16 cellular contexts compared by ENCODE assay signal in genomic region chr3:110327870-110328269, GRCh38.
DNase-seq lines count a peak whose midpoint lies in the region; ATAC-seq and TF ChIP-seq lines count a peak whose summit lies in the region.
"Had no signal": no experiment of that assay in that cellular context is flagged by ENCODE, and none has a peak within 500 bp of the region (broad histone marks: within the 10 kb centered on the region; RNA-seq: fewer than 3 reads in every experiment).

No MANE protein-coding gene starts in this region.

- in situ Hi-C loops in GM23248 (cut with MboI): no loop called here

- H3F3A ChIP-seq in GM23248 (ENCODE audit: insufficient read depth) (peaks cover 14% of the 10 kb centered on the region), PC-3 (ENCODE audit: low read length, unreplicated experiment) (no peaks in the 10 kb centered on the region)

- H4K20me1 ChIP-seq in GM23248 (ENCODE audit: insufficient read depth) (no peaks in the 10 kb centered on the region), PC-3 (ENCODE audit: low read length) (no peaks in the 10 kb centered on the region)
- H4K20me1 ChIP-seq: BLaER1 had no signal

- peak overlapping the region; percentile 69 for H2AFZ ChIP-seq in GM23248
- no peak overlapping the region for H2AFZ ChIP-seq in PC-3 (ENCODE audit: low read length)

- ATAC-seq in PC-3: peak; percentile 31; the same call in 1 of the 2 replicates
- ATAC-seq: GM12878, HCT116 had no signal

- H3K27ac ChIP-seq in GM23248 (no peak overlapping the region), PC-3 (ENCODE audit: low read length) (no peak overlapping the region)
- H3K27ac ChIP-seq: BLaER1, RWPE1, SJCRH30 had no signal

- H3K4me3 ChIP-seq in GM23248 (no peak overlapping the region), PC-3 (ENCODE audit: low read length) (no peak overlapping the region), epithelial cell of esophagus (ENCODE audit: low read length) (no peak overlapping the region)
- H3K4me3 ChIP-seq: BLaER1, GM12878, SJCRH30 had no signal

- DNase-seq in GM23248 (peak; percentile 53), PC-3 (no peak), epithelial cell of esophagus (ENCODE audit: low read depth) (peak; percentile 39), renal cortical epithelial cell (ENCODE audit: low read depth) (peak; percentile 10), DMS53 treated with DMSO at 0.1 percent for 48 hours (lab: John Stamatoyannopoulos, UW; ENCODE audit: unreplicated experiment) (no peak), NCI-H1930 (lab: John Stamatoyannopoulos, UW) (no peak), HPDE6-E6E7 (ENCODE audit: extremely low spot score) (no peak)
- DNase-seq in stimulated activated naive CD4-positive, alpha-beta T cell (lab: John Stamatoyannopoulos, UW): no peak
- DNase-seq: NCI-H1048, NCI-H1694, NCI-H446 treated with DMSO at 0.1 percent for 48 hours, SJCRH30 had no signal

- H3K27me3 ChIP-seq in GM23248 (replicated peaks; ENCODE audit: insufficient read depth) (no peaks in the 10 kb centered on the region), PC-3 (ENCODE audit: low read length) (no peaks in the 10 kb centered on the region)
- H3K27me3 ChIP-seq: BLaER1, SJCRH30 had no signal

- H3K4me2 ChIP-seq in GM23248 (ENCODE audit: unreplicated experiment) (no peak overlapping the region), PC-3 (ENCODE audit: low read length) (no peak overlapping the region)
- H3K4me2 ChIP-seq: BLaER1 had no signal

- CTCF ChIA-PET in PC-3 (lab: Charles Lee): no interaction called here

- H3K9ac ChIP-seq in GM23248: no peak overlapping the region
- H3K9ac ChIP-seq in PC-3 (ENCODE audit: low read length): no peak overlapping the region
- H3K9ac ChIP-seq: BLaER1 had no signal

- WGBS in GM23248 (ENCODE audit: low coverage in 1 of 2, low lambda C conversion rate in 2 of 2, missing lambda C conversion rate in 2 of 2), 2 experiments: 54 to 79% methylated on average over 2 of the region's 2 CpGs

- H3K4me1 ChIP-seq in GM23248 (ENCODE audit: insufficient read depth): peaks cover 8% of the 10 kb centered on the region
- no peaks in the 10 kb centered on the region for H3K4me1 ChIP-seq in PC-3 (ENCODE audit: insufficient read depth, low read length)
- H3K4me1 ChIP-seq: BLaER1, SJCRH30 had no signal

- TF ChIP-seq CTCF in PC-3 (conservative IDR thresholded peaks at IDR 0.05; ENCODE audit: low read depth, low read length): no peak
- TF ChIP-seq CTCF in epithelial cell of esophagus (IDR thresholded peaks at IDR 0.05; ENCODE audit: insufficient read depth, low read depth, low read length, missing control alignments): no peak

- POLR2A ChIA-PET in PC-3 (lab: Charles Lee; ENCODE audit: unreplicated experiment): no interaction called here

- H3K9me2 ChIP-seq in GM23248 (ENCODE audit: insufficient read depth) (no peaks in the 10 kb centered on the region), PC-3 (replicated peaks; ENCODE audit: low read length) (no peaks in the 10 kb centered on the region)

- no peaks in the 10 kb centered on the region for H3K36me3 ChIP-seq in GM23248 (ENCODE audit: low read depth)
- H3K36me3 ChIP-seq in PC-3 (ENCODE audit: low read depth, low read length): no peaks in the 10 kb centered on the region
- H3K36me3 ChIP-seq: BLaER1, SJCRH30 had no signal

- H3K9me3 ChIP-seq in GM23248 (ENCODE audit: low read depth) (no peaks in the 10 kb centered on the region), PC-3 (ENCODE audit: low read length) (no peaks in the 10 kb centered on the region)
- H3K9me3 ChIP-seq: SJCRH30 had no signal

- intact Hi-C loops in PC-3 (cut with micrococcal nuclease): no loop called here

- BruUV-seq in PC-3 (replicated peaks; lab: Mats Ljungman, UMichigan): no TSS peak

- H3K79me2 ChIP-seq in GM23248 (ENCODE audit: insufficient read depth) (no peaks in the 10 kb centered on the region), PC-3 (ENCODE audit: low read length) (no peaks in the 10 kb centered on the region)

Comparison
In these comparisons a context has a peak if more than half of its experiments do, and no peak if none do; other contexts are left out.
1. DNase-seq: peak in GM23248 (single experiment), epithelial cell of esophagus (single experiment) and renal cortical epithelial cell (single experiment); none in PC-3 (single experiment), DMS53 treated with DMSO at 0.1 percent for 48 hours (single experiment), stimulated activated naive CD4-positive, alpha-beta T cell (0 of 6), NCI-H1930 (0 of 2) and HPDE6-E6E7 (single experiment).